Comparison of ENCODE assay signal across 37 cellular contexts in genomic region chr22:32900856-32901255, GRCh38.
"Had no signal": no experiment of that assay in that cellular context is flagged by ENCODE, and none has a peak within 500 bp of the region (broad histone marks: within the 10 kb centered on the region; RNA-seq: fewer than 3 reads in every experiment).

No MANE protein-coding gene starts in this region.

- H3K36me3 Mint-ChIP-seq: activated CD4-positive, alpha-beta memory T cell treated with anti-CD3 and anti-CD28 coated beads for 36 hours; activated naive CD8-positive, alpha-beta T cell; activated naive CD8-positive, alpha-beta T cell treated with anti-CD3 and anti-CD28 coated beads, Interleukin-2, amount 10 ng/mL, durations not matched to agents 7 days and 5 days; brain had no signal

- H3K27ac Mint-ChIP-seq: activated B cell treated with CpG ODN at 0.5 μM for 24 hours; activated CD4-positive, alpha-beta memory T cell treated with anti-CD3 and anti-CD28 coated beads for 36 hours; activated CD4-positive, alpha-beta T cell treated with anti-CD3 and anti-CD28 coated beads, Interleukin-2, amount 10 ng/mL, durations not matched to agents 24 days and 14 days; activated CD8-positive, alpha-beta T cell treated with anti-CD3 and anti-CD28 coated beads for 36 hours; activated naive CD4-positive, alpha-beta T cell treated with anti-CD3 and anti-CD28 coated beads for 36 hours; activated naive CD8-positive, alpha-beta T cell; activated naive CD8-positive, alpha-beta T cell treated with anti-CD3 and anti-CD28 coated beads, Interleukin-2, amount 10 ng/mL, durations not matched to agents 7 days and 5 days; activated naive CD8-positive, alpha-beta T cell treated with anti-CD3 and anti-CD28 coated beads, Interleukin-2, amount 50 U/mL, for 24 hours; activated T-cell treated with anti-CD3 and anti-CD28 coated beads, Interleukin-2, amount 50 U/mL, for 72 hours; activated T-helper 1 cell treated with anti-CD3 and anti-CD28 coated beads, Interleukin-12 subunit alpha, Interleukin-12 subunit beta, Interleukin-2, Interleukin-4 antibody, amounts not matched to agents 30 ng/mL and 10 ng/mL and 1 ng/mL, durations not matched to agents 14 hours and 24 hours and 36 hours; activated T-helper 17 cell treated with anti-CD3 and anti-CD28 coated beads, Interleukin-2, amount 50 U/mL, for 72 hours; T-helper 1 cell treated with Interleukin-12 subunit alpha and Interleukin-12 subunit beta and Interleukin-4 antibody, amounts not matched to agents 30 μg/mL and 1 μg/mL, for 36 hours; T-helper 2 cell treated with Interferon-gamma antibody and Interleukin-4, amounts not matched to agents 5 μg/mL and 100 μg/mL, for 36 hours had no signal

- H3K27ac ChIP-seq: ascending aorta, VCaP had no signal

- H3K4me1 ChIP-seq: ascending aorta had no signal

- H3K27me3 ChIP-seq: ascending aorta had no signal

- H3K36me3 ChIP-seq: ascending aorta had no signal

- H3K4me3 ChIP-seq: ascending aorta had no signal

- H3K9me3 Mint-ChIP-seq: activated B cell treated with CpG ODN at 0.5 μM for 24 hours; activated CD4-positive, alpha-beta memory T cell treated with anti-CD3 and anti-CD28 coated beads for 36 hours; activated CD4-positive, alpha-beta T cell treated with anti-CD3 and anti-CD28 coated beads, Interleukin-2, amount 10 ng/mL, durations not matched to agents 24 days and 14 days; activated CD8-positive, alpha-beta T cell treated with anti-CD3 and anti-CD28 coated beads for 36 hours; activated naive CD4-positive, alpha-beta T cell treated with anti-CD3 and anti-CD28 coated beads for 36 hours; activated naive CD8-positive, alpha-beta T cell treated with anti-CD3 and anti-CD28 coated beads, Interleukin-2, amount 10 ng/mL, durations not matched to agents 7 days and 5 days; activated naive CD8-positive, alpha-beta T cell treated with anti-CD3 and anti-CD28 coated beads, Interleukin-2, amount 50 U/mL, for 24 hours; activated T-cell treated with anti-CD3 and anti-CD28 coated beads, Interleukin-2, amount 50 U/mL, for 4 hours; activated T-cell treated with anti-CD3 and anti-CD28 coated beads, Interleukin-2, amount 50 U/mL, for 72 hours; activated T-helper 1 cell treated with anti-CD3 and anti-CD28 coated beads, Interleukin-12 subunit alpha, Interleukin-12 subunit beta, Interleukin-2, Interleukin-4 antibody, amounts not matched to agents 30 ng/mL and 10 ng/mL and 1 ng/mL, durations not matched to agents 14 hours and 24 hours and 36 hours; activated T-helper 17 cell treated with anti-CD3 and anti-CD28 coated beads, Interleukin-2, amount 50 U/mL, for 72 hours; brain; central memory CD8-positive, alpha-beta T cell; T-helper 1 cell treated with Interleukin-12 subunit alpha and Interleukin-12 subunit beta and Interleukin-4 antibody, amounts not matched to agents 30 μg/mL and 1 μg/mL, for 36 hours; T-helper 2 cell treated with Interferon-gamma antibody and Interleukin-4, amounts not matched to agents 5 μg/mL and 100 μg/mL, for 36 hours had no signal

- DNase-seq: activated B cell treated with CpG ODN at 0.5 μM for 24 hours; activated CD4-positive, alpha-beta memory T cell treated with anti-CD3 and anti-CD28 coated beads for 36 hours; activated CD4-positive, alpha-beta T cell treated with anti-CD3 and anti-CD28 coated beads for 4 hours; activated CD4-positive, alpha-beta T cell treated with anti-CD3 and anti-CD28 coated beads, Interleukin-2, amount 10 ng/mL, durations not matched to agents 24 days and 14 days; activated CD4-positive, alpha-beta T cell treated with anti-CD3 and anti-CD28 coated beads, Interleukin-2, amount 50 U/mL, for 1 hour; activated CD4-positive, alpha-beta T cell treated with anti-CD3 and anti-CD28 coated beads, Interleukin-2, amount 50 U/mL, for 4 hours; activated CD4-positive, CD25-positive, alpha-beta regulatory T cell treated with anti-CD3 and anti-CD28 coated beads, Interleukin-2, amount 50 U/mL, for 72 hours; activated CD8-positive, alpha-beta memory T cell treated with anti-CD3 and anti-CD28 coated beads, Interleukin-2, amount 50 U/mL, for 4 hours; activated CD8-positive, alpha-beta T cell treated with anti-CD3 and anti-CD28 coated beads for 36 hours; activated effector memory CD4-positive, alpha-beta T cell treated with anti-CD3 and anti-CD28 coated beads, Interleukin-2, amount 50 U/mL, for 16 hours; activated gamma-delta T cell treated with Interleukin-2 at 50 U/mL for 16 hours; activated naive CD4-positive, alpha-beta T cell; activated naive CD4-positive, alpha-beta T cell treated with anti-CD3 and anti-CD28 coated beads for 36 hours; activated naive CD4-positive, alpha-beta T cell treated with anti-CD3 and anti-CD28 coated beads, Interleukin-2, amount 50 U/mL, for 16 hours; activated naive CD8-positive, alpha-beta T cell treated with anti-CD3 and anti-CD28 coated beads, Interleukin-2, amount 10 ng/mL, durations not matched to agents 7 days and 5 days; activated naive CD8-positive, alpha-beta T cell treated with anti-CD3 and anti-CD28 coated beads, Interleukin-2, amount 50 U/mL, for 24 hours; activated T-cell treated with anti-CD3 and anti-CD28 coated beads for 4 hours; activated T-cell treated with anti-CD3 and anti-CD28 coated beads, Interleukin-2, amount 50 U/mL, for 1 hour; activated T-cell treated with anti-CD3 and anti-CD28 coated beads, Interleukin-2, amount 50 U/mL, for 4 hours; activated T-cell treated with anti-CD3 and anti-CD28 coated beads, Interleukin-2, amount 50 U/mL, for 72 hours; anterior cingulate cortex; caudate nucleus; cerebellar nuclear complex; SW 1271; T-helper 1 cell; T-helper 2 cell; T-helper 9 cell had no signal

- ATAC-seq: activated CD8-positive, alpha-beta T cell treated with anti-CD3 and anti-CD28 coated beads for 36 hours; activated naive CD8-positive, alpha-beta T cell treated with anti-CD3 and anti-CD28 coated beads, Interleukin-2, amount 50 U/mL, for 24 hours; activated T-cell treated with anti-CD3 and anti-CD28 coated beads, Interleukin-2, amount 50 U/mL, for 4 hours; activated T-cell treated with anti-CD3 and anti-CD28 coated beads, Interleukin-2, amount 50 U/mL, for 72 hours; activated T-helper 17 cell treated with anti-CD3 and anti-CD28 coated beads, Interleukin-2, amount 50 U/mL, for 72 hours had no signal

- H3K9me3 ChIP-seq: ascending aorta had no signal

- FAIRE-seq: TTC549 had no signal
